In genomic region chr14:55153951-55154350, GRCh38 we compare ENCODE assay signal across 25 cellular contexts. TPM values are rescaled to one million over a fixed set of nuclear protein-coding genes. Genes with fewer than 3 reads are reported as not detected.
"Had no signal": no experiment of that assay in that cellular context is flagged by ENCODE, and none has a peak within 500 bp of the region (broad histone marks: within the 10 kb centered on the region; RNA-seq: fewer than 3 reads in every experiment).

No MANE protein-coding gene starts in this region.

- H3K27me3 Mint-ChIP-seq: activated B cell treated with CpG ODN at 0.5 μM for 24 hours; activated CD4-positive, alpha-beta memory T cell treated with anti-CD3 and anti-CD28 coated beads for 36 hours; activated CD4-positive, alpha-beta T cell treated with anti-CD3 and anti-CD28 coated beads, Interleukin-2, amount 10 ng/mL, durations not matched to agents 7 days and 5 days; activated naive CD8-positive, alpha-beta T cell; activated T-helper 17 cell treated with anti-CD3 and anti-CD28 coated beads, Interleukin-2, amount 50 U/mL, for 72 hours; T-cell had no signal

- H3K9ac ChIP-seq: KMS-11 had no signal

- H3K4me1 Mint-ChIP-seq: activated B cell treated with CpG ODN at 0.5 μM for 24 hours had no signal

- H3K27ac ChIP-seq: brain microvascular endothelial cell, cardiac muscle cell, colonic mucosa, KMS-11 had no signal

- ATAC-seq: activated T-helper 17 cell treated with anti-CD3 and anti-CD28 coated beads, Interleukin-2, amount 50 U/mL, for 72 hours; T-cell had no signal

- H3K4me1 ChIP-seq: colonic mucosa had no signal

- H3K4me3 Mint-ChIP-seq: activated B cell treated with CpG ODN at 0.5 μM for 24 hours; activated CD4-positive, alpha-beta memory T cell treated with anti-CD3 and anti-CD28 coated beads for 36 hours; activated CD4-positive, alpha-beta T cell treated with anti-CD3 and anti-CD28 coated beads, Interleukin-2, amount 10 ng/mL, durations not matched to agents 7 days and 5 days; activated naive CD4-positive, alpha-beta T cell treated with anti-CD3 and anti-CD28 coated beads for 36 hours; activated naive CD8-positive, alpha-beta T cell; activated T-helper 17 cell treated with anti-CD3 and anti-CD28 coated beads, Interleukin-2, amount 50 U/mL, for 72 hours; T-cell had no signal

- H3K36me3 Mint-ChIP-seq: activated naive CD8-positive, alpha-beta T cell; T-cell had no signal

- DNase-seq: activated B cell treated with CpG ODN at 0.5 μM for 24 hours; activated CD4-positive, alpha-beta memory T cell treated with anti-CD3 and anti-CD28 coated beads for 36 hours; activated CD4-positive, alpha-beta T cell treated with anti-CD3 and anti-CD28 coated beads, Interleukin-2, amount 10 ng/mL, durations not matched to agents 7 days and 5 days; activated CD8-positive, alpha-beta memory T cell treated with anti-CD3 and anti-CD28 coated beads for 24 hours; activated gamma-delta T cell; activated naive CD4-positive, alpha-beta T cell treated with anti-CD3 and anti-CD28 coated beads for 36 hours; activated T-cell treated with anti-CD3 and anti-CD28 coated beads, Interleukin-2, amount 50 U/mL, for 48 hours; brain microvascular endothelial cell; cerebellar nuclear complex; colonic mucosa; NCI-H1092; NCI-H1417; NCI-H2081; NCI-H345; NCI-H510A; NCI-H748 treated with DMSO at 0.1 percent for 48 hours; SIG-M5; T-cell; T-helper 2 cell; T1000 had no signal

- H3K27ac Mint-ChIP-seq: activated B cell treated with CpG ODN at 0.5 μM for 24 hours; activated CD4-positive, alpha-beta memory T cell treated with anti-CD3 and anti-CD28 coated beads for 36 hours; activated CD4-positive, alpha-beta T cell treated with anti-CD3 and anti-CD28 coated beads, Interleukin-2, amount 10 ng/mL, durations not matched to agents 7 days and 5 days; activated naive CD4-positive, alpha-beta T cell treated with anti-CD3 and anti-CD28 coated beads for 36 hours; activated naive CD8-positive, alpha-beta T cell; activated T-helper 17 cell treated with anti-CD3 and anti-CD28 coated beads, Interleukin-2, amount 50 U/mL, for 72 hours; T-cell had no signal

- H3K9me3 ChIP-seq: colonic mucosa had no signal

- H3K4me2 ChIP-seq: KMS-11 had no signal

- H3K9me3 Mint-ChIP-seq: activated B cell treated with CpG ODN at 0.5 μM for 24 hours; activated CD4-positive, alpha-beta memory T cell treated with anti-CD3 and anti-CD28 coated beads for 36 hours; activated CD4-positive, alpha-beta T cell treated with anti-CD3 and anti-CD28 coated beads, Interleukin-2, amount 10 ng/mL, durations not matched to agents 7 days and 5 days; activated naive CD4-positive, alpha-beta T cell treated with anti-CD3 and anti-CD28 coated beads for 36 hours; activated T-helper 17 cell treated with anti-CD3 and anti-CD28 coated beads, Interleukin-2, amount 50 U/mL, for 72 hours; T-cell had no signal

- H3K27me3 ChIP-seq: brain microvascular endothelial cell, cardiac muscle cell, colonic mucosa had no signal

RNA-seq across cellular contexts. Expression of gene LGALS3, which starts 24.9 kb away (rescaled TPM):
- total RNA-seq: OCI-LY7 had no signal
